In the genomic region with DNA sequence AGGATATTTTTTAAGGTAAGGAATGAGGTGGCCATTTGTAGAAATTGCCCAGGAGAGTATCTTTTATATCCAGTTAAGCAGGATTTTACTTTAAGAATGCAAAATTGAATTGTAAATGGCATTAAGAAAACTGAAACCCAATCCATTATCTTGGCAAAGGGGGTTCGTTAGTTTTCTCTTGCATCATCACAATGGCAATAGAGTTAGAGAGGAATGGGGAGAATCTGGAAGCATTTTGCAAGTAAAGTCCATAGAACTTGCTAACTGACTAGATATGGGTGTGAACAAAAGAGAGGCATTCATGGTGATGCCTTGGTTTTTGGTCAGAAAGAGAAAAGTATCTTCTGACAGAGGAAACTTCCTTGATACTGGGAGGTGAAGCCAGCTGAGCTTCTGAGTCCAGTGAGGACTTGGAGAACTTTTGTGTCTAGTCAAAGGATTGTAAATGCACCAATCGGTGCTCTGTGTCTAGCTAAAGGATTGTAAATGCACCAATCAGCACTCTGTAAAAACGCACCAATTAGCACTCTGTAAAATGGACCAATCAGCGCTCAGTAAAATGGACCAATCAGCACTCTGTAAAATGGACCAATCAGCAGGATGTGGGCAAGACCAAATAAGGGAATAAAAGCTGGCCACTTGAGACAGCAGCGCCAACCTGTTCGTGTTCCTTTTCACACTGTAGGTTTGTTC, we compare ENCODE assay signal across 26 cellular contexts.
"Had no signal": no experiment of that assay in that cellular context is flagged by ENCODE, and none has a peak within 500 bp of the region (broad histone marks: within the 10 kb centered on the region; RNA-seq: fewer than 3 reads in every experiment).

No MANE protein-coding gene starts in this region.

- H3K27me3 Mint-ChIP-seq: activated T-cell treated with anti-CD3 and anti-CD28 coated beads, Interleukin-2, amount 50 U/mL, for 24 hours; natural killer cell treated with Interleukin-12 subunit alpha and Interleukin-12 subunit beta and Interleukin-15 and Interleukin-18, amount 100 ng/mL, for 72 hours; stimulated activated naive CD8-positive, alpha-beta T cell treated with anti-CD3 and anti-CD28 coated beads, Interleukin-15, Interleukin-2, amounts not matched to agents 100 ng/mL and 50 ng/mL, for 24 hours; T-helper 17 cell had no signal

- H3K27me3 ChIP-seq: adrenal gland, breast epithelium, colonic mucosa, esophagus squamous epithelium, foreskin keratinocyte, pancreas, tibial artery had no signal

- H3K4me3 ChIP-seq: adrenal gland, breast epithelium, colonic mucosa, esophagus squamous epithelium, lung, pancreas, tibial artery had no signal

- H3K27ac Mint-ChIP-seq: activated CD4-positive, alpha-beta T cell treated with anti-CD3 and anti-CD28 coated beads, Interleukin-2, amount 10 ng/mL, durations not matched to agents 7 days and 5 days; activated T-cell treated with anti-CD3 and anti-CD28 coated beads, Interleukin-2, amount 50 U/mL, for 24 hours; activated T-helper 2 cell treated with anti-CD3 and anti-CD28 coated beads, Interferon-gamma antibody, Interleukin-2, Interleukin-4, amounts not matched to agents 10 μg/mL and 5 μg/mL and 100 μg/mL, durations not matched to agents 14 hours and 24 hours and 36 hours; immature natural killer cell; natural killer cell treated with Interleukin-12 subunit alpha and Interleukin-12 subunit beta and Interleukin-15 and Interleukin-18, amount 100 ng/mL, for 72 hours; stimulated activated naive CD8-positive, alpha-beta T cell treated with anti-CD3 and anti-CD28 coated beads, Interleukin-15, Interleukin-2, amounts not matched to agents 100 ng/mL and 50 ng/mL, for 24 hours; T-helper 17 cell had no signal

- H3K4me3 Mint-ChIP-seq: activated CD4-positive, alpha-beta T cell treated with anti-CD3 and anti-CD28 coated beads, Interleukin-2, amount 10 ng/mL, durations not matched to agents 7 days and 5 days; activated naive CD8-positive, alpha-beta T cell; activated T-cell treated with anti-CD3 and anti-CD28 coated beads, Interleukin-2, amount 50 U/mL, for 24 hours; natural killer cell treated with Interleukin-12 subunit alpha and Interleukin-12 subunit beta and Interleukin-15 and Interleukin-18, amount 100 ng/mL, for 72 hours; stimulated activated naive CD8-positive, alpha-beta T cell treated with anti-CD3 and anti-CD28 coated beads, Interleukin-15, Interleukin-2, amounts not matched to agents 100 ng/mL and 50 ng/mL, for 24 hours; T-helper 17 cell had no signal

- ATAC-seq: foreskin keratinocyte; left lobe of liver; natural killer cell treated with Interleukin-12 subunit alpha and Interleukin-12 subunit beta and Interleukin-15 and Interleukin-18, amount 100 ng/mL, for 72 hours; pancreas; right cardiac atrium; T-helper 17 cell had no signal

- H3K36me3 ChIP-seq: adrenal gland, breast epithelium, colonic mucosa, esophagus squamous epithelium, pancreas, tibial artery had no signal

- DNase-seq: activated CD4-positive, alpha-beta T cell treated with anti-CD3 and anti-CD28 coated beads, Interleukin-2, amount 10 ng/mL, durations not matched to agents 7 days and 5 days; activated CD8-positive, alpha-beta memory T cell treated with anti-CD3 and anti-CD28 coated beads for 24 hours; activated CD8-positive, alpha-beta memory T cell treated with anti-CD3 and anti-CD28 coated beads, Interleukin-2, amount 50 U/mL, for 4 hours; activated naive CD4-positive, alpha-beta T cell; activated T-cell treated with anti-CD3 and anti-CD28 coated beads, Interleukin-2, amount 50 U/mL, for 24 hours; adrenal gland; colonic mucosa; esophagus squamous epithelium; immature natural killer cell; pancreas; right cardiac atrium; stimulated activated CD4-positive, alpha-beta T cell treated with anti-CD3 and anti-CD28 coated beads, Interleukin-12 subunit alpha, Interleukin-12 subunit beta, amount 100 ng/mL, for 4 hours; substantia nigra; SW 1271; T-helper 17 cell; tibial artery had no signal

- H3K9me3 ChIP-seq: adrenal gland, breast epithelium, colonic mucosa, esophagus squamous epithelium, pancreas, tibial artery had no signal

- FAIRE-seq: astrocyte, pancreas, urothelium cell line had no signal

- H3K4me1 ChIP-seq: breast epithelium, colonic mucosa, foreskin keratinocyte had no signal

- H3K27ac ChIP-seq: adrenal gland, breast epithelium, colonic mucosa, esophagus squamous epithelium, foreskin keratinocyte, pancreas, tibial artery had no signal

- H3K9me3 Mint-ChIP-seq: activated T-helper 2 cell treated with anti-CD3 and anti-CD28 coated beads, Interferon-gamma antibody, Interleukin-2, Interleukin-4, amounts not matched to agents 10 μg/mL and 5 μg/mL and 100 μg/mL, durations not matched to agents 14 hours and 24 hours and 36 hours; immature natural killer cell; natural killer cell treated with Interleukin-12 subunit alpha and Interleukin-12 subunit beta and Interleukin-15 and Interleukin-18, amount 100 ng/mL, for 72 hours; stimulated activated naive CD8-positive, alpha-beta T cell treated with anti-CD3 and anti-CD28 coated beads, Interleukin-15, Interleukin-2, amounts not matched to agents 100 ng/mL and 50 ng/mL, for 24 hours had no signal
